In the genomic region with DNA sequence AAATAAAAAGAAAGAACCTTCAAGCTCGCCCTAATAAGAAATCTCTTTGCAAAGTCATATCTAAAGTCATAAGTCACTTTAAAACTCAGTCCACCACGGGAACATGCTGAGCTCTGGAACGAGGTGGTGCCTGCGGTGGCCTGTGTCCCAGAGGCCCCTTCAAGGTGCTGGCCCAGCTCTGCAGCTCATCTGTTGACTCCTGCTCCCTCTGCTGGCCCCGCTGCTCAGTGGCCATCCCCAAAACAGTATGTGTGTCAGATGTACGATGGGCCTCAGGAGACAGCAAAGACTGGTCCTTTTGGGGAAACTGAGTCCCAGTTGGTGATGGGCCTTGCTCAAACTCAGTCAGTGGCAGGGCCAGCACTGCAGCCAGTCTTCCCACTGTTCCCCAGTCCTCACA, we compare ENCODE assay signal across 10 cellular contexts. TPM values are rescaled to one million over a fixed set of nuclear protein-coding genes. Genes with fewer than 3 reads are reported as not detected.
DNase-seq lines count a peak whose midpoint lies in the region; ATAC-seq and TF ChIP-seq lines count a peak whose summit lies in the region.
"Had no signal": no experiment of that assay in that cellular context is flagged by ENCODE, and none has a peak within 500 bp of the region (broad histone marks: within the 10 kb centered on the region; RNA-seq: fewer than 3 reads in every experiment).

No MANE protein-coding gene starts in this region.

- intact Hi-C loops in OCI-LY7 (cut with micrococcal nuclease; ENCODE audit: unreplicated experiment): loop anchor here (5.0 kb wide), 1 partner anchor 184 kb away; no protein-coding TSS in a partner anchor

- no peak overlapping the region for H3K4me2 ChIP-seq in OCI-LY7 (ENCODE audit: low read length)

- no peak overlapping the region for H3K27ac ChIP-seq in OCI-LY7 (ENCODE audit: low read depth, low read length, poor library complexity, severe bottlenecking)

- ATAC-seq in HG02588 (IDR thresholded peaks at IDR 0.05; ENCODE audit: unreplicated experiment) (no peak), GM19397 (IDR thresholded peaks at IDR 0.05; ENCODE audit: unreplicated experiment) (no peak)

- POLR2A ChIA-PET in OCI-LY7 (lab: Charles Lee): interaction anchor here (0.6 kb wide), 1 partner anchor 1910 kb away, joined by 3 read pairs; no protein-coding TSS in a partner anchor

- H3K9me2 ChIP-seq in OCI-LY7 (ENCODE audit: insufficient read depth, low read length): no peaks in the 10 kb centered on the region

- no peaks in the 10 kb centered on the region for H3K79me2 ChIP-seq in OCI-LY7 (ENCODE audit: insufficient read depth, low read depth, low read length)

- no peak overlapping the region for H2AFZ ChIP-seq in OCI-LY7 (ENCODE audit: low read length)

- no peaks in the 10 kb centered on the region for H3K4me1 ChIP-seq in OCI-LY7 (ENCODE audit: insufficient read depth, low read length, poor library complexity, severe bottlenecking)
- H3K4me1 ChIP-seq: Caco-2 had no signal

- DNase-seq in activated CD4-positive, alpha-beta T cell treated with anti-CD3 and anti-CD28 coated beads for 48 hours: peak; percentile 21
- DNase-seq in activated CD4-positive, alpha-beta T cell treated with anti-CD3 and anti-CD28 coated beads, Interleukin-2, amount 50 U/mL, for 1 hour: no peak
- DNase-seq in OCI-LY7 (ENCODE audit: low spot score): peak; percentile 5
- peak; percentile 19 for DNase-seq in fibroblast of peridontal ligament (ENCODE audit: extremely low read depth)
- peak; percentile 15 for DNase-seq in renal cortical epithelial cell (ENCODE audit: low read depth)
- no peak for DNase-seq in NCI-H345 (lab: John Stamatoyannopoulos, UW)

- H3K4me3 ChIP-seq in OCI-LY7 (ENCODE audit: low read depth, low read length, poor library complexity, severe bottlenecking): no peak overlapping the region

- CTCF ChIA-PET in OCI-LY7 (lab: Charles Lee; ENCODE audit: unreplicated experiment): no interaction called here

- H4K20me1 ChIP-seq in OCI-LY7 (ENCODE audit: insufficient read depth, low read length): no peaks in the 10 kb centered on the region

- H3K9me3 ChIP-seq in OCI-LY7 (ENCODE audit: low read length): no peaks in the 10 kb centered on the region
- H3K9me3 ChIP-seq: Caco-2 had no signal

- no TSS peak for BruUV-seq in OCI-LY7 (replicated peaks; lab: Mats Ljungman, UMichigan)

- TF ChIP-seq CTCF in OCI-LY7 (conservative IDR thresholded peaks at IDR 0.05; ENCODE audit: low read length): peak; percentile 50

- no peaks in the 10 kb centered on the region for H3K36me3 ChIP-seq in OCI-LY7 (ENCODE audit: insufficient read depth, low read length)

RNA-seq across cellular contexts. Expression of a gene that starts 22.8 kb away (rescaled TPM):
- not detected in 2 replicates for total RNA-seq in OCI-LY7 (2014; rRNA removed; shearing (Covaris generic))
- total RNA-seq in OCI-LY7 (2022) (not detected in 2 replicates), renal cortical epithelial cell (not detected in 2 replicates)
- total RNA-seq: Caco-2, mononuclear cell had no signal

Comparison
In these comparisons a context has a peak if more than half of its experiments do, and no peak if none do; other contexts are left out.
1. DNase-seq: peak in activated CD4-positive, alpha-beta T cell treated with anti-CD3 and anti-CD28 coated beads for 48 hours (single experiment), OCI-LY7 (single experiment), fibroblast of peridontal ligament (single experiment) and renal cortical epithelial cell (single experiment); none in activated CD4-positive, alpha-beta T cell treated with anti-CD3 and anti-CD28 coated beads, Interleukin-2, amount 50 U/mL, for 1 hour (single experiment) and NCI-H345 (single experiment).